1 cellular context compared by ENCODE assay signal in the genomic region with DNA sequence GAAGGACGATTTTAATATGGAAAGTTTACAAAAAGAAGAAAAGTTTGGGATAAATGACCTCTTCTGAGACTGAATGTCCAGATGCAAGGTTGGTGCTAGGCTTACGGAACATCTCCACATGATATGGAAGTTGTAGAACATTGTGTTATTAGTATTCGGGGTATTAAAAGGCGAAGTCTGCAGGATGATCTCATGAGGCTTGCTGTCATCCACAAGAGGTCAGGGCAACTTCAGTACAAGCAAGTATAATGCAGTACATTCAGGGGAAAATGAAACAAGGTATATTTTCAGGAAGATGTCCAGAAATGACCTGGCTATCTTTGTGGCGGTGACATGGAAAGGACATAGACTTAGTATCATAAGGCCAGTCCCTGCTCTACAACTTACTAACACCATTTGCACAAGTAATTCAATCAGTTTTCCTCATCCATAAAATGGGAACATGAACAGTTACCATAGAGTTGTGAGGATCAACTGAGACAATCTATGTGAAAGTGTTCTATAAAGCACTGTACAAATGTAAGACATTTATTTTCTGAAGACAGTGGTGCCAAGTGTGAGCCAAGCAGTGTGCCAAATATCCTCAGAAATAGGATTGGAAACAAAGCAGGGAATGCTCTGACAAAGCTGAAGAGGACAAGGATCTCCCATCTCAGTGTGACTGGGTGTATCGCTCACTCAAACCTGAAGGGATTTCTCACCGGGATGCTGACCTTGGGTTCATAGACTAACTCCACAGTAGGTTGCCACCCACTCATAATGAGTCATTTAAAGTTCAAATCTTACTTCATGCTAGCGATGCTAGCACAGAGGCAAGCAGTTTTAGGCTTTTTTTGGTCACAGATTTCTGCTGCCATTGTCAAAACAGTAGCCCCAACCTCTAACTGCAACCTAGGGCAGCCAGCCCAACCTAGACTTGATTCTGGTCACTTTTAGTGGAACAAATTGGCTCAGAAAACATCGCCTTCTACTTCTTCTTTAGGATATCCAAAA.
A peak's percentile ranks its signal among the peaks of the same experiment; 100 is the strongest.
TF ChIP-seq lines count a peak whose summit lies in the region.

No MANE protein-coding gene starts in this region.

TF ChIP-seq in GM12878, 131 proteins besides CTCF, POLR2A, EP300 and RAD21 (continued from another document):
- TF ChIP-seq, protein P1, sequence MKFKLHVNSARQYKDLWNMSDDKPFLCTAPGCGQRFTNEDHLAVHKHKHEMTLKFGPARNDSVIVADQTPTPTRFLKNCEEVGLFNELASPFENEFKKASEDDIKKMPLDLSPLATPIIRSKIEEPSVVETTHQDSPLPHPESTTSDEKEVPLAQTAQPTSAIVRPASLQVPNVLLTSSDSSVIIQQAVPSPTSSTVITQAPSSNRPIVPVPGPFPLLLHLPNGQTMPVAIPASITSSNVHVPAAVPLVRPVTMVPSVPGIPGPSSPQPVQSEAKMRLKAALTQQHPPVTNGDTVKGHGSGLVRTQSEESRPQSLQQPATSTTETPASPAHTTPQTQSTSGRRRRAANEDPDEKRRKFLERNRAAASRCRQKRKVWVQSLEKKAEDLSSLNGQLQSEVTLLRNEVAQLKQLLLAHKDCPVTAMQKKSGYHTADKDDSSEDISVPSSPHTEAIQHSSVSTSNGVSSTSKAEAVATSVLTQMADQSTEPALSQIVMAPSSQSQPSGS (IDR thresholded peaks at IDR 0.05; ENCODE audit: low read length): peak; percentile 44; the same call in 1 of the 2 replicates
- 0 out of 2 replicates have a peak, but pooled peaks have one; percentile 26 for TF ChIP-seq NR2F1 (conservative IDR thresholded peaks at IDR 0.05)
- TF ChIP-seq, protein P2, sequence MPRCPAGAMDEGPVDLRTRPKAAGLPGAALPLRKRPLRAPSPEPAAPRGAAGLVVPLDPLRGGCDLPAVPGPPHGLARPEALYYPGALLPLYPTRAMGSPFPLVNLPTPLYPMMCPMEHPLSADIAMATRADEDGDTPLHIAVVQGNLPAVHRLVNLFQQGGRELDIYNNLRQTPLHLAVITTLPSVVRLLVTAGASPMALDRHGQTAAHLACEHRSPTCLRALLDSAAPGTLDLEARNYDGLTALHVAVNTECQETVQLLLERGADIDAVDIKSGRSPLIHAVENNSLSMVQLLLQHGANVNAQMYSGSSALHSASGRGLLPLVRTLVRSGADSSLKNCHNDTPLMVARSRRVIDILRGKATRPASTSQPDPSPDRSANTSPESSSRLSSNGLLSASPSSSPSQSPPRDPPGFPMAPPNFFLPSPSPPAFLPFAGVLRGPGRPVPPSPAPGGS (IDR thresholded peaks at IDR 0.05; ENCODE audit: borderline replicate concordance, insufficient read depth, low read depth, low read length, poor library complexity, severe bottlenecking): peak; percentile 37
- TF ChIP-seq GABPA (IDR thresholded peaks at IDR 0.05; ENCODE audit: low read depth): no peak
- TF ChIP-seq PML (IDR thresholded peaks at IDR 0.05; ENCODE audit: low read length): 0 out of 2 replicates have a peak, but pooled peaks have one; percentile 24
- TF ChIP-seq, protein P3, sequence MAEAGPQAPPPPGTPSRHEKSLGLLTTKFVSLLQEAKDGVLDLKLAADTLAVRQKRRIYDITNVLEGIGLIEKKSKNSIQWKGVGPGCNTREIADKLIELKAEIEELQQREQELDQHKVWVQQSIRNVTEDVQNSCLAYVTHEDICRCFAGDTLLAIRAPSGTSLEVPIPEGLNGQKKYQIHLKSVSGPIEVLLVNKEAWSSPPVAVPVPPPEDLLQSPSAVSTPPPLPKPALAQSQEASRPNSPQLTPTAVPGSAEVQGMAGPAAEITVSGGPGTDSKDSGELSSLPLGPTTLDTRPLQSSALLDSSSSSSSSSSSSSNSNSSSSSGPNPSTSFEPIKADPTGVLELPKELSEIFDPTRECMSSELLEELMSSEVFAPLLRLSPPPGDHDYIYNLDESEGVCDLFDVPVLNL (IDR thresholded peaks at IDR 0.05; ENCODE audit: low read depth, low read length): no peak
- peak; percentile 65 for TF ChIP-seq JUNB (IDR thresholded peaks at IDR 0.05)
- 0 out of 2 replicates have a peak, but pooled peaks have one; percentile 31 for TF ChIP-seq NFIC (IDR thresholded peaks at IDR 0.05; ENCODE audit: low read depth, low read length)
- peak; percentile 47 for TF ChIP-seq SP1 (IDR thresholded peaks at IDR 0.05; ENCODE audit: low read depth, low read length)
- TF ChIP-seq SPI1 (IDR thresholded peaks at IDR 0.05; ENCODE audit: borderline replicate concordance, insufficient read depth, low read depth, low read length): no peak
- TF ChIP-seq, protein P4, sequence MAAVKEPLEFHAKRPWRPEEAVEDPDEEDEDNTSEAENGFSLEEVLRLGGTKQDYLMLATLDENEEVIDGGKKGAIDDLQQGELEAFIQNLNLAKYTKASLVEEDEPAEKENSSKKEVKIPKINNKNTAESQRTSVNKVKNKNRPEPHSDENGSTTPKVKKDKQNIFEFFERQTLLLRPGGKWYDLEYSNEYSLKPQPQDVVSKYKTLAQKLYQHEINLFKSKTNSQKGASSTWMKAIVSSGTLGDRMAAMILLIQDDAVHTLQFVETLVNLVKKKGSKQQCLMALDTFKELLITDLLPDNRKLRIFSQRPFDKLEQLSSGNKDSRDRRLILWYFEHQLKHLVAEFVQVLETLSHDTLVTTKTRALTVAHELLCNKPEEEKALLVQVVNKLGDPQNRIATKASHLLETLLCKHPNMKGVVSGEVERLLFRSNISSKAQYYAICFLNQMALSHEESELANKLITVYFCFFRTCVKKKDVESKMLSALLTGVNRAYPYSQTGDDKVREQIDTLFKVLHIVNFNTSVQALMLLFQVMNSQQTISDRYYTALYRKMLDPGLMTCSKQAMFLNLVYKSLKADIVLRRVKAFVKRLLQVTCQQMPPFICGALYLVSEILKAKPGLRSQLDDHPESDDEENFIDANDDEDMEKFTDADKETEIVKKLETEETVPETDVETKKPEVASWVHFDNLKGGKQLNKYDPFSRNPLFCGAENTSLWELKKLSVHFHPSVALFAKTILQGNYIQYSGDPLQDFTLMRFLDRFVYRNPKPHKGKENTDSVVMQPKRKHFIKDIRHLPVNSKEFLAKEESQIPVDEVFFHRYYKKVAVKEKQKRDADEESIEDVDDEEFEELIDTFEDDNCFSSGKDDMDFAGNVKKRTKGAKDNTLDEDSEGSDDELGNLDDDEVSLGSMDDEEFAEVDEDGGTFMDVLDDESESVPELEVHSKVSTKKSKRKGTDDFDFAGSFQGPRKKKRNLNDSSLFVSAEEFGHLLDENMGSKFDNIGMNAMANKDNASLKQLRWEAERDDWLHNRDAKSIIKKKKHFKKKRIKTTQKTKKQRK (IDR thresholded peaks at IDR 0.05; ENCODE audit: low read depth, low read length): no peak
- no peak for TF ChIP-seq NFXL1 (IDR thresholded peaks at IDR 0.05; ENCODE audit: borderline replicate concordance)
- TF ChIP-seq, protein P5, sequence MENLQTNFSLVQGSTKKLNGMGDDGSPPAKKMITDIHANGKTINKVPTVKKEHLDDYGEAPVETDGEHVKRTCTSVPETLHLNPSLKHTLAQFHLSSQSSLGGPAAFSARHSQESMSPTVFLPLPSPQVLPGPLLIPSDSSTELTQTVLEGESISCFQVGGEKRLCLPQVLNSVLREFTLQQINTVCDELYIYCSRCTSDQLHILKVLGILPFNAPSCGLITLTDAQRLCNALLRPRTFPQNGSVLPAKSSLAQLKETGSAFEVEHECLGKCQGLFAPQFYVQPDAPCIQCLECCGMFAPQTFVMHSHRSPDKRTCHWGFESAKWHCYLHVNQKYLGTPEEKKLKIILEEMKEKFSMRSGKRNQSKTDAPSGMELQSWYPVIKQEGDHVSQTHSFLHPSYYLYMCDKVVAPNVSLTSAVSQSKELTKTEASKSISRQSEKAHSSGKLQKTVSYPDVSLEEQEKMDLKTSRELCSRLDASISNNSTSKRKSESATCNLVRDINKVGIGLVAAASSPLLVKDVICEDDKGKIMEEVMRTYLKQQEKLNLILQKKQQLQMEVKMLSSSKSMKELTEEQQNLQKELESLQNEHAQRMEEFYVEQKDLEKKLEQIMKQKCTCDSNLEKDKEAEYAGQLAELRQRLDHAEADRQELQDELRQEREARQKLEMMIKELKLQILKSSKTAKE (IDR thresholded peaks at IDR 0.05; ENCODE audit: low read depth, poor library complexity, severe bottlenecking): no peak
- TF ChIP-seq RFX5 (IDR thresholded peaks at IDR 0.05; ENCODE audit: low read depth, low read length): no peak
- peak; percentile 44; the same call in 1 of the 2 replicates for TF ChIP-seq BCL11A (IDR thresholded peaks at IDR 0.05; ENCODE audit: low read depth, low read length)
- TF ChIP-seq WRNIP1 (IDR thresholded peaks at IDR 0.05; ENCODE audit: borderline replicate concordance, low read depth, low read length): no peak
- peak in 1 of 2 experiments; percentile 73; a peak in 2 of 3 replicates for TF ChIP-seq EGR1 (IDR thresholded peaks at IDR 0.05; ENCODE audit: borderline replicate concordance in 1 of 2, low read depth in 2 of 2, low read length in 2 of 2)
- no peak for TF ChIP-seq IRF4 (IDR thresholded peaks at IDR 0.05; ENCODE audit: low read depth, low read length)
- 0 out of 2 replicates have a peak, but pooled peaks have one; percentile 30 for TF ChIP-seq EED (IDR thresholded peaks at IDR 0.05; ENCODE audit: low read depth)
- TF ChIP-seq FOXM1 (IDR thresholded peaks at IDR 0.05; ENCODE audit: low read depth, low read length): 0 out of 2 replicates have a peak, but pooled peaks have one; percentile 54
- TF ChIP-seq EZH2 (IDR thresholded peaks at IDR 0.05; ENCODE audit: borderline replicate concordance, control insufficient read depth, low read depth, low read length): no peak
